19 cellular contexts compared by ENCODE assay signal in genomic region chr2:5360081-5360480, GRCh38.
"Had no signal": no experiment of that assay in that cellular context is flagged by ENCODE, and none has a peak within 500 bp of the region (broad histone marks: within the 10 kb centered on the region; RNA-seq: fewer than 3 reads in every experiment).

No MANE protein-coding gene starts in this region.

- H3K4me1 Mint-ChIP-seq: immature natural killer cell; stimulated activated effector memory CD8-positive, alpha-beta T cell treated with anti-CD3 and anti-CD28 coated beads, Interleukin-12 subunit alpha, Interleukin-12 subunit beta, amount 100 ng/mL, for 72 hours had no signal

- H3K4me1 ChIP-seq: gastrocnemius medialis, pancreas, right lobe of liver, tibial nerve had no signal

- H3K9me3 ChIP-seq: gastrocnemius medialis, pancreas, right lobe of liver, tibial nerve had no signal

- H3K27me3 Mint-ChIP-seq: natural killer cell treated with Interleukin-12 subunit alpha and Interleukin-12 subunit beta and Interleukin-15 and Interleukin-18, amount 100 ng/mL, for 72 hours; progenitor cell of endocrine pancreas; stimulated activated naive CD8-positive, alpha-beta T cell treated with anti-CD3 and anti-CD28 coated beads, Interleukin-15, Interleukin-2, amounts not matched to agents 100 ng/mL and 50 ng/mL, for 24 hours had no signal

- H3K27ac Mint-ChIP-seq: immature natural killer cell; natural killer cell treated with Interleukin-12 subunit alpha and Interleukin-12 subunit beta and Interleukin-15 and Interleukin-18, amount 100 ng/mL, for 72 hours; progenitor cell of endocrine pancreas; stimulated activated effector memory CD8-positive, alpha-beta T cell treated with anti-CD3 and anti-CD28 coated beads, Interleukin-12 subunit alpha, Interleukin-12 subunit beta, amount 100 ng/mL, for 72 hours; stimulated activated naive CD8-positive, alpha-beta T cell treated with anti-CD3 and anti-CD28 coated beads, Interleukin-15, Interleukin-2, amounts not matched to agents 100 ng/mL and 50 ng/mL, for 24 hours had no signal

- H3K36me3 Mint-ChIP-seq: immature natural killer cell; natural killer cell treated with Interleukin-12 subunit alpha and Interleukin-12 subunit beta and Interleukin-15 and Interleukin-18, amount 100 ng/mL, for 72 hours; stimulated activated effector memory CD8-positive, alpha-beta T cell treated with anti-CD3 and anti-CD28 coated beads, Interleukin-12 subunit alpha, Interleukin-12 subunit beta, amount 100 ng/mL, for 72 hours had no signal

- H3K36me3 ChIP-seq: gastrocnemius medialis, pancreas, right lobe of liver, tibial nerve had no signal

- H3K27ac ChIP-seq: gastrocnemius medialis, pancreas, right lobe of liver, tibial nerve had no signal

- H3K27me3 ChIP-seq: gastrocnemius medialis, right lobe of liver, tibial nerve had no signal

- DNase-seq: effector memory CD4-positive, alpha-beta T cell; gastrocnemius medialis; immature natural killer cell; left colon; left ventricle myocardium superior; mesenchymal stem cell; midbrain; occipital lobe; pancreas; right lobe of liver; stimulated activated CD4-positive, alpha-beta T cell treated with anti-CD3 and anti-CD28 coated beads, Interleukin-4, amount 100 ng/mL, for 1 hour; stimulated activated CD8-positive, alpha-beta memory T cell treated with anti-CD3 and anti-CD28 coated beads, Interleukin-4, amount 100 ng/mL, for 48 hours had no signal

- H3K4me3 ChIP-seq: gastrocnemius medialis, lung, pancreas, right lobe of liver, tibial nerve had no signal

- H3K4me3 Mint-ChIP-seq: immature natural killer cell; natural killer cell treated with Interleukin-12 subunit alpha and Interleukin-12 subunit beta and Interleukin-15 and Interleukin-18, amount 100 ng/mL, for 72 hours; stimulated activated effector memory CD8-positive, alpha-beta T cell treated with anti-CD3 and anti-CD28 coated beads, Interleukin-12 subunit alpha, Interleukin-12 subunit beta, amount 100 ng/mL, for 72 hours; stimulated activated naive CD8-positive, alpha-beta T cell treated with anti-CD3 and anti-CD28 coated beads, Interleukin-15, Interleukin-2, amounts not matched to agents 100 ng/mL and 50 ng/mL, for 24 hours had no signal

- ATAC-seq: esophagus mucosa; gastrocnemius medialis; left colon; left ventricle myocardium superior; natural killer cell treated with Interleukin-12 subunit alpha and Interleukin-12 subunit beta and Interleukin-15 and Interleukin-18, amount 100 ng/mL, for 72 hours; pancreas; right lobe of liver; stimulated activated effector memory CD8-positive, alpha-beta T cell treated with anti-CD3 and anti-CD28 coated beads, Interleukin-12 subunit alpha, Interleukin-12 subunit beta, amount 100 ng/mL, for 72 hours had no signal
